ENCODE assay signal across 18 cellular contexts in the genomic region with DNA sequence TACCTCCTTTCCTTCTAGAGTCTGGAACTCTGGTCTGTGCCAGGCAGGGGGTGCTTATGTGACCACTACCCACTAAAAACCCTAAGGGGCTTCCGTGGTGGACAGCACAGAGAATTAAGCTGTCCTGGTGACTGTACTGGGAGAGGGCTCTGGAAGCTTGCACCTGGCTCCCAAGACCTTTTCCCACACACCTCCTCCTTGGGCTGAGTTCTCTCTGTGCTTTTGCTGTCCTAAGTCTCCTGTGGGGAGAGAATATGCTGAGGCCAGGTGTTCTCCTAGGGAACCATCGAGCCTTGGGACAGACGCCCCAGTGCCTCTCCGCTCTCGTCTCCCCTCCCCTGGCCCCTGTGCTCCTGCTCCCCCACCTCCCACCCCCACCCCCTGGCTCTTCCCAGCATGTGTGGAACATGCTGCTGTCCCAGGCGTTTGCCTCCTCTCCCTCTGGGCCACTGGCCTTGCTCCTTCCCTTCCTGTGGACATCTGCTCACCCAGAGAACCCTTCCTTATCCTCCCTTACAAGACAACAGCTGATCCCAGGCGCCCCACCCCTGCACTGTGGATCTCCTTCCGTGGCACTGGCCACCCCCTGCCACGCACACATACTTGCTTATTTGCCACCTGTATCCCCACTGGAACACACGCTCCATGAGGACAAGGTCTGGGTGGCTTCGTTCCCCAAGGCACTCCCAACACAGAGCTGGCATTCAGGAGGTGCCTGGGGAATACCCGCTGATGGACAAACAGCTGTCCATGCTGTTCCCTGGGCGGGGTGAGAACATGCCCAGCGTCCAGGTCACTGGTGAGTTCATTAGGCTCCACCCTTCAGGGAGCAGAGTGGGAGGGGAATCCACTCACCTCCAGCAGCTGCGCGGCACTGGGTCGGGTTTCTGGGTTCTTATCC.
A peak's percentile ranks its signal among the peaks of the same experiment; 100 is the strongest.
DNase-seq lines count a peak whose midpoint lies in the region; ATAC-seq, FAIRE-seq and TF ChIP-seq lines count a peak whose summit lies in the region.
"Had no signal": no experiment of that assay in that cellular context is flagged by ENCODE, and none has a peak within 500 bp of the region (broad histone marks: within the 10 kb centered on the region; RNA-seq: fewer than 3 reads in every experiment).

No MANE protein-coding gene starts in this region.

- peaks cover 42% of the 10 kb centered on the region for H3K4me1 ChIP-seq in astrocyte (ENCODE audit: insufficient read depth, low read length)
- peaks cover 15 to 20% of the 10 kb centered on the region in 2 donors for H3K4me1 ChIP-seq in naive thymus-derived CD4-positive, alpha-beta T cell (ENCODE audit: control insufficient read depth in 2 of 2, insufficient read depth in 2 of 2, low read length in 2 of 2)
- H3K4me1 ChIP-seq in upper lobe of right lung: peaks cover 40% of the 10 kb centered on the region

- H3K4me1 Mint-ChIP-seq in natural killer cell (peaks cover 26 to 50% of the 10 kb centered on the region in 2 donors), astrocyte (ENCODE audit: low read depth, unreplicated experiment) (peaks cover 46% of the 10 kb centered on the region)
- peaks cover 43 to 45% of the 10 kb centered on the region in 2 donors for H3K4me1 Mint-ChIP-seq in natural killer cell treated with Interleukin-12 subunit alpha and Interleukin-12 subunit beta and Interleukin-15 and Interleukin-18, amount 100 ng/mL, for 72 hours (ENCODE audit: low read depth in 2 of 2)
- H3K4me1 Mint-ChIP-seq in naive thymus-derived CD4-positive, alpha-beta T cell: peaks cover 13 to 49% (median 30%) of the 10 kb centered on the region in 7 donors

- H3K27me3 ChIP-seq in astrocyte (ENCODE audit: insufficient read depth, low read length) (no peaks in the 10 kb centered on the region), upper lobe of right lung (no peaks in the 10 kb centered on the region)
- H3K27me3 ChIP-seq in naive thymus-derived CD4-positive, alpha-beta T cell (ENCODE audit: control insufficient read depth in 2 of 2, insufficient read depth in 2 of 2, low read length in 2 of 2): no peaks in the 10 kb centered on the region

- no peaks in the 10 kb centered on the region for H4K20me1 ChIP-seq in astrocyte (ENCODE audit: insufficient read depth, low read length)

- no peak for TF ChIP-seq CTCF in natural killer cell (IDR thresholded peaks at IDR 0.05)
- TF ChIP-seq CTCF in astrocyte (IDR thresholded peaks at IDR 0.05; ENCODE audit: insufficient read depth, low read depth, low read length): no peak
- TF ChIP-seq CTCF in upper lobe of right lung (IDR thresholded peaks at IDR 0.05): no peak

- DNase-seq in natural killer cell (no peak), astrocyte (ENCODE audit: low read depth) (no peak), upper lobe of right lung (no peak), NCI-H345 (lab: John Stamatoyannopoulos, UW) (no peak), HT-29 (ENCODE audit: low spot score) (no peak)
- no peak for DNase-seq in natural killer cell treated with Interleukin-12 subunit alpha and Interleukin-12 subunit beta and Interleukin-15 and Interleukin-18, amount 100 ng/mL, for 72 hours (ENCODE audit: low spot score)
- no peak for DNase-seq in naive thymus-derived CD4-positive, alpha-beta T cell
- DNase-seq: activated CD4-positive, alpha-beta T cell treated with anti-CD3 and anti-CD28 coated beads, Interleukin-2, amount 50 U/mL, for 1 hour; Calu3; NCI-H1694; NCI-H446 treated with DMSO at 0.1 percent for 48 hours; stimulated activated CD4-positive, alpha-beta T cell treated with anti-CD3 and anti-CD28 coated beads, Interleukin-2, amount 100 ng/mL, for 48 hours; T-helper 9 cell had no signal

- no peaks in the 10 kb centered on the region for H3K36me3 Mint-ChIP-seq in natural killer cell
- H3K36me3 Mint-ChIP-seq in natural killer cell treated with Interleukin-12 subunit alpha and Interleukin-12 subunit beta and Interleukin-15 and Interleukin-18, amount 100 ng/mL, for 72 hours: peaks cover 5% of the 10 kb centered on the region
- H3K36me3 Mint-ChIP-seq in astrocyte (ENCODE audit: low read depth, unreplicated experiment): peaks cover 7% of the 10 kb centered on the region
- peaks cover 0 to 33% (median 22%) of the 10 kb centered on the region in 5 donors for H3K36me3 Mint-ChIP-seq in naive thymus-derived CD4-positive, alpha-beta T cell

- POLR2A ChIA-PET in naive thymus-derived CD4-positive, alpha-beta T cell (lab: Charles Lee): interaction anchor here (0.8 to 2.8 kb wide), 6 partner anchors 9 to 83 kb away, joined by 3 to 14 read pairs (median 5); a partner anchor contains a TSS

- H3K27me3 Mint-ChIP-seq in natural killer cell (ENCODE audit: low read depth in 2 of 2): no peaks in the 10 kb centered on the region
- H3K27me3 Mint-ChIP-seq in natural killer cell treated with Interleukin-12 subunit alpha and Interleukin-12 subunit beta and Interleukin-15 and Interleukin-18, amount 100 ng/mL, for 72 hours: no peaks in the 10 kb centered on the region
- H3K27me3 Mint-ChIP-seq in astrocyte (ENCODE audit: low read depth, unreplicated experiment): no peaks in the 10 kb centered on the region
- H3K27me3 Mint-ChIP-seq in naive thymus-derived CD4-positive, alpha-beta T cell: no peaks in the 10 kb centered on the region

- CTCF ChIA-PET in naive thymus-derived CD4-positive, alpha-beta T cell (lab: Charles Lee): interaction anchor here (0.7 to 6.4 kb wide), 12 partner anchors 9 to 194 kb away, joined by 3 to 57 read pairs (median 4); a partner anchor contains a TSS

- H3K27ac Mint-ChIP-seq in natural killer cell (peak overlapping the region; percentile 54 to 70), astrocyte (ENCODE audit: unreplicated experiment) (peak overlapping the region; percentile 58)
- H3K27ac Mint-ChIP-seq in natural killer cell treated with Interleukin-12 subunit alpha and Interleukin-12 subunit beta and Interleukin-15 and Interleukin-18, amount 100 ng/mL, for 72 hours: no peak overlapping the region
- H3K27ac Mint-ChIP-seq in naive thymus-derived CD4-positive, alpha-beta T cell: peak overlapping the region in 6 of 9 donors; percentile 36 to 81 (median 54)
- H3K27ac Mint-ChIP-seq: activated T-helper 1 cell treated with anti-CD3 and anti-CD28 coated beads, Interleukin-12 subunit alpha, Interleukin-12 subunit beta, Interleukin-2, Interleukin-4 antibody, amounts not matched to agents 30 ng/mL and 10 ng/mL and 1 ng/mL, durations not matched to agents 14 hours and 24 hours and 36 hours had no signal

- no peak for ATAC-seq in natural killer cell
- no peak for ATAC-seq in natural killer cell treated with Interleukin-12 subunit alpha and Interleukin-12 subunit beta and Interleukin-15 and Interleukin-18, amount 100 ng/mL, for 72 hours
- no peak for ATAC-seq in naive thymus-derived CD4-positive, alpha-beta T cell
- no peak for ATAC-seq in upper lobe of right lung
- ATAC-seq in GM21367 (IDR thresholded peaks at IDR 0.05; ENCODE audit: unreplicated experiment): no peak

- H3K27ac ChIP-seq in astrocyte (ENCODE audit: low read depth, low read length): no peak overlapping the region
- no peak overlapping the region for H3K27ac ChIP-seq in naive thymus-derived CD4-positive, alpha-beta T cell (ENCODE audit: low read depth, low read length)
- H3K27ac ChIP-seq in upper lobe of right lung: peak overlapping the region; percentile 65
- H3K27ac ChIP-seq: coronary artery, epithelial cell of prostate had no signal

- H3K9ac ChIP-seq in astrocyte (ENCODE audit: low read length): no peak overlapping the region

- intact Hi-C loops in natural killer cell (cut with micrococcal nuclease) (no loop called here), upper lobe of right lung (cut with DNase I) (loop anchor here (5.0 to 10.0 kb wide), 2 partner anchors 87 to 180 kb away; a partner anchor contains a TSS)
- intact Hi-C loops in naive thymus-derived CD4-positive, alpha-beta T cell (cut with micrococcal nuclease): no loop called here

- FAIRE-seq in astrocyte (lab: Jason Lieb, UNC): no peak

- H3K9me3 Mint-ChIP-seq in natural killer cell (no peaks in the 10 kb centered on the region), astrocyte (ENCODE audit: unreplicated experiment) (no peaks in the 10 kb centered on the region)
- H3K9me3 Mint-ChIP-seq in natural killer cell treated with Interleukin-12 subunit alpha and Interleukin-12 subunit beta and Interleukin-15 and Interleukin-18, amount 100 ng/mL, for 72 hours: no peaks in the 10 kb centered on the region
- no peaks in the 10 kb centered on the region for H3K9me3 Mint-ChIP-seq in naive thymus-derived CD4-positive, alpha-beta T cell
- H3K9me3 Mint-ChIP-seq: activated T-helper 1 cell treated with anti-CD3 and anti-CD28 coated beads, Interleukin-12 subunit alpha, Interleukin-12 subunit beta, Interleukin-2, Interleukin-4 antibody, amounts not matched to agents 30 ng/mL and 10 ng/mL and 1 ng/mL, durations not matched to agents 14 hours and 24 hours and 36 hours; H9 had no signal

- no peak overlapping the region for H3K4me3 Mint-ChIP-seq in natural killer cell
- no peak overlapping the region for H3K4me3 Mint-ChIP-seq in natural killer cell treated with Interleukin-12 subunit alpha and Interleukin-12 subunit beta and Interleukin-15 and Interleukin-18, amount 100 ng/mL, for 72 hours
- no peak overlapping the region for H3K4me3 Mint-ChIP-seq in astrocyte (ENCODE audit: unreplicated experiment)
- no peak overlapping the region for H3K4me3 Mint-ChIP-seq in naive thymus-derived CD4-positive, alpha-beta T cell
- H3K4me3 Mint-ChIP-seq: activated T-helper 1 cell treated with anti-CD3 and anti-CD28 coated beads, Interleukin-12 subunit alpha, Interleukin-12 subunit beta, Interleukin-2, Interleukin-4 antibody, amounts not matched to agents 30 ng/mL and 10 ng/mL and 1 ng/mL, durations not matched to agents 14 hours and 24 hours and 36 hours had no signal

- peaks cover 13% of the 10 kb centered on the region for H3K36me3 ChIP-seq in astrocyte (ENCODE audit: insufficient read depth, low read length)
- peaks cover 14 to 73% (median 27%) of the 10 kb centered on the region in 3 experiments for H3K36me3 ChIP-seq in naive thymus-derived CD4-positive, alpha-beta T cell (ENCODE audit: control insufficient read depth in 2 of 3, insufficient read depth in 3 of 3, low read length in 3 of 3)
- H3K36me3 ChIP-seq in upper lobe of right lung: peaks cover 37% of the 10 kb centered on the region

- no peak overlapping the region for H2AFZ ChIP-seq in astrocyte (ENCODE audit: low read depth, low read length)

- H3K9me3 ChIP-seq in astrocyte (ENCODE audit: insufficient read depth, low read depth, low read length) (no peaks in the 10 kb centered on the region), upper lobe of right lung (no peaks in the 10 kb centered on the region)
- H3K9me3 ChIP-seq in naive thymus-derived CD4-positive, alpha-beta T cell (ENCODE audit: control insufficient read depth in 2 of 3, low read length in 3 of 3): no peaks in the 10 kb centered on the region

- H3K4me3 ChIP-seq in astrocyte (ENCODE audit: insufficient read depth, low read depth, low read length) (no peak overlapping the region), upper lobe of right lung (no peak overlapping the region)
- H3K4me3 ChIP-seq in naive thymus-derived CD4-positive, alpha-beta T cell (ENCODE audit: low read length): no peak overlapping the region
- H3K4me3 ChIP-seq: coronary artery had no signal

- peaks cover 5% of the 10 kb centered on the region for H3K79me2 ChIP-seq in astrocyte (ENCODE audit: insufficient read depth, low read length)

- H3K4me2 ChIP-seq in astrocyte (ENCODE audit: low read length): no peak overlapping the region

Comparison
In these comparisons a context has a peak if more than half of its experiments do, and no peak if none do; other contexts are left out.
1. H3K27ac Mint-ChIP-seq: peak in natural killer cell (2 of 2), astrocyte (single experiment) and naive thymus-derived CD4-positive, alpha-beta T cell (6 of 9); none in natural killer cell treated with Interleukin-12 subunit alpha and Interleukin-12 subunit beta and Interleukin-15 and Interleukin-18, amount 100 ng/mL, for 72 hours (0 of 2).